ENCODE assay signal across 8 cellular contexts in the genomic region with DNA sequence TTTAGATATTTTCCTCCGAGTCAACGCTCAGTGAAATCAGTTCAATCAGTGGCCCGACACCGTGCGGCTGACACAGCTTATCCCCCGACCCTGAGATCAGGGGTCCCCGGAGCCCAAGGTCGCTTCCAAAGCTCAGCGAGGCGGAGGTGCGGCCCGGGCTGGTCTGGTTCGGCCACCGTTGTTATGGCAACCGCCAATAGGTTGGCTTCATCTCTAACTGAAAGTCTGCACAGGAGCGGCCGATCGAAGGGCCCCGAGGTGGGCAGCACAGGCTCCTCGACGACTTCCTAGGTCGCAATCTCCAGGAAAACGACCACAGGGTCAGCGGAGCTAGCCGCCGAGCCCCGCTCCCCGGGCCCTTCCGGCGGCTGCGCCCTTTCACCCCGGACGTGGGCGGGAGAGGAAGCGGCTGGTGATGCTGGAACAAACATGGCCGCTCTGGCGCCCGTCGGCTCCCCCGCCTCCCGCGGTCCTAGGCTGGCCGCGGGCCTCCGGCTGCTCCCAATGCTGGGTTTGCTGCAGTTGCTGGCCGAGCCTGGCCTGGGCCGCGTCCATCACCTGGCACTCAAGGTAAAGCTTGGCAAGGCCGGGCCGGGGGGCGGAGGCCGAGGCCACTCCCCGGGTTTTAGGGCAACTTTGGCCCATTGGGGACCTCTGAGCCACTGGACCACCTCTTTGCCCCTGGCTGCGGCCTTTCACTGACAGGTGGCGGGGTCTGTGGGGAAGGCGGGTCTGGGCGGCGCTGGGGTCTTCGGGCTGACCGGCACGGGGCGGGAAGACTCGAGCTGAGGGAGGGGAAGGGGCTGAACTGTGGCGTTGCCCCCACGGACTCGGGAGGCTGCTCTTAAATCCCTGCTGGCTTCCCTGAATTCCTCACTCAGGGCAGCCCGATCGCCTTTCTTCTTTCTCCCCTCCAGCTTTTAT. TPM values are rescaled to one million over a fixed set of nuclear protein-coding genes. Genes with fewer than 3 reads are reported as not detected.
DNase-seq lines count a peak whose midpoint lies in the region; ATAC-seq and TF ChIP-seq lines count a peak whose summit lies in the region.

Gene GPR107, plus strand, starts transcription at position 403 of the 924 bp plus-strand sequence. Its CDS starts 27 bp downstream, at position 430.

- no peaks in the 10 kb centered on the region for H3K36me3 ChIP-seq in breast epithelium

- peak; percentile 85 for TF ChIP-seq POLR2A in breast epithelium (IDR thresholded peaks at IDR 0.05)

- peaks cover 7 to 22% of the 10 kb centered on the region in 2 donors for H3K4me1 ChIP-seq in breast epithelium

- intact Hi-C loops in breast epithelium (cut with DNase I; ENCODE audit: low total_unique reads) = no loop called here

- TF ChIP-seq CTCF in GM12864 (IDR thresholded peaks at IDR 0.05; ENCODE audit: low read depth, low read length, missing control alignments) = no peak
- no peak for TF ChIP-seq CTCF in VCaP (conservative IDR thresholded peaks at IDR 0.05)
- peak in 2 of 3 donors; percentile 3 to 4 for TF ChIP-seq CTCF in breast epithelium (IDR thresholded peaks at IDR 0.05)

- peak within 1 kb of the TSS; percentile 94 for H3K27ac ChIP-seq in VCaP
- peak within 1 kb of the TSS; percentile 89 to 94 for H3K27ac ChIP-seq in breast epithelium
- H3K27ac ChIP-seq in skin epidermis = peak within 1 kb of the TSS; percentile 60 to 99 (median 95)

- ATAC-seq in HG02642 (IDR thresholded peaks at IDR 0.05; ENCODE audit: poor library complexity, unreplicated experiment) = peak; percentile 87

- DNase-seq in GM12864 (ENCODE audit: low read depth) = no peak
- DNase-seq in NCI-H2029 (lab: John Stamatoyannopoulos, UW) = peak; percentile 71
- DNase-seq in breast epithelium (ENCODE audit: low spot score in 2 of 2) = peak; percentile 70 to 80
- DNase-seq in iPS-NIHi11 (ENCODE audit: low spot score) = peak; percentile 96
- DNase-seq in NCI-H1694 (lab: John Stamatoyannopoulos, UW) = no peak

- peak within 1 kb of the TSS; percentile 86 for H3K4me3 ChIP-seq in GM12864 (ENCODE audit: low read depth, low read length)
- peak within 1 kb of the TSS; percentile 92 to 99 (median 99) for H3K4me3 ChIP-seq in breast epithelium
- H3K4me3 ChIP-seq in skin epidermis = peak within 1 kb of the TSS; percentile 88 to 100 (median 96)

- no peaks in the 10 kb centered on the region for H3K9me3 ChIP-seq in breast epithelium

- no peaks in the 10 kb centered on the region for H3K27me3 ChIP-seq in breast epithelium

RNA-seq across cellular contexts. Expression of gene GPR107, which starts in this region (rescaled TPM):
- total RNA-seq in breast epithelium = 10 to 100 TPM; 22.5 to 26.9 (median 25.6) TPM

Comparison
In these comparisons a context has a peak if more than half of its experiments do, and no peak if none do; other contexts are left out.
1. DNase-seq: peak in NCI-H2029 (single experiment), breast epithelium (2 of 2) and iPS-NIHi11 (single experiment); none in GM12864 (single experiment) and NCI-H1694 (single experiment).
2. CTCF ChIP-seq: peak in breast epithelium (2 of 3); none in GM12864 (single experiment) and VCaP (single experiment).
3. Peak in every context shown above with its lines, with median percentiles within 50 percentile points of each other: H3K4me3 ChIP-seq and H3K27ac ChIP-seq.